Comparison of ENCODE assay signal across 23 cellular contexts in the genomic region with DNA sequence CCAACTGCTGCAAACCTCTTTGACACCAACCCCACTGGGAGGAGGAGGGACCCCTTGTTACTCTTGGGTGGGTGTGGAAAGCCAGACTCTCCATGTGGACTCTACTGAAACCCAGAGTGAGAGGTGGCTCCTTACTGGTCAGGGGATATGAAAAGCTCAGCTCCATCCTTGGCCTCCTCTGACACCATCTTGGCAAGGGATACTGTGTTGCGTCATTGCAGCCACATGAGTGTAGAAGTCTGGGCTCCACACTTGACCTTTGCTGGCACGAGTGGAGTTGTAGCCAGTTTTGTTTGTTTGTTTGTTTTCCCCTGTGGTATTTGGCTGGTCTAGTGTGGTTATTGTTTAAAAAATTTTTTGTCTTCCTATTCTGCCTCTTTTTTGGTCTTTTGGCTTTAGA.
DNase-seq lines count a peak whose midpoint lies in the region; ATAC-seq, FAIRE-seq and TF ChIP-seq lines count a peak whose summit lies in the region.
"Had no signal": no experiment of that assay in that cellular context is flagged by ENCODE, and none has a peak within 500 bp of the region (broad histone marks: within the 10 kb centered on the region; RNA-seq: fewer than 3 reads in every experiment).

No MANE protein-coding gene starts in this region.

- no peaks in the 10 kb centered on the region for H3F3A ChIP-seq in GM23338 (replicated peaks; ENCODE audit: low read depth)

- H3K4ac ChIP-seq in H1 (replicated peaks; ENCODE audit: insufficient read length, low read depth, low read length) = peak overlapping the region; percentile 72

- H2BK12ac ChIP-seq in H1 (ENCODE audit: low read depth, low read length) = no peak overlapping the region

- H3K4me3 ChIP-seq in GM23338 = no peak overlapping the region
- no peak overlapping the region for H3K4me3 ChIP-seq in H1 (ENCODE audit: extremely low read depth in 1 of 4, insufficient read depth in 2 of 4, low read depth in 3 of 4, low read length in 4 of 4)
- H3K4me3 ChIP-seq in right cardiac atrium (ENCODE audit: low read length) = no peak overlapping the region
- H3K4me3 ChIP-seq: HAP-1, sigmoid colon had no signal

- no peaks in the 10 kb centered on the region for H3K79me1 ChIP-seq in H1 (ENCODE audit: low read depth, low read length)

- peak overlapping the region; percentile 86 for H4K91ac ChIP-seq in H1 (replicated peaks; ENCODE audit: insufficient read length, low read length)

- H2BK5ac ChIP-seq in H1 (ENCODE audit: low read depth, low read length) = no peak overlapping the region

- DNase-seq in GM23338 (ENCODE audit: low spot score) = no peak
- DNase-seq in H1 (ENCODE audit: low read depth in 1 of 2, low spot score in 2 of 2) = no peak
- DNase-seq in right cardiac atrium = peak; percentile 65 to 81 (median 68)
- peak; percentile 63 for DNase-seq in renal cortical epithelial cell (ENCODE audit: low read depth)
- DNase-seq in activated CD4-positive, CD25-positive, alpha-beta regulatory T cell treated with anti-CD3 and anti-CD28 coated beads, Interleukin-2, amount 50 U/mL, for 72 hours = no peak
- DNase-seq in activated naive CD4-positive, alpha-beta T cell treated with anti-CD3 and anti-CD28 coated beads, Interleukin-2, amount 10 ng/mL, durations not matched to agents 7 days and 5 days = no peak
- DNase-seq: activated CD4-positive, alpha-beta memory T cell treated with anti-CD3 and anti-CD28 coated beads, Interleukin-2, amount 10 ng/mL, durations not matched to agents 7 days and 5 days; activated naive CD4-positive, alpha-beta T cell treated with anti-CD3 and anti-CD28 coated beads, Interleukin-2, amount 50 U/mL, for 16 hours; activated T-cell treated with anti-CD3 and anti-CD28 coated beads, Interleukin-2, amount 50 U/mL, for 1 hour; brain microvascular endothelial cell; MV-4-11; NCI-H2029; NCI-H510A treated with DMSO at 0.1 percent for 48 hours; sigmoid colon; stimulated activated CD4-positive, alpha-beta T cell treated with anti-CD3 and anti-CD28 coated beads, Interleukin-2, amount 100 ng/mL, for 24 hours had no signal

- FAIRE-seq in H1 (lab: Jason Lieb, UNC) = peak; percentile 28

- no peaks in the 10 kb centered on the region for H3K9me3 ChIP-seq in H1 (ENCODE audit: insufficient read depth in 2 of 2, low read depth in 1 of 2, low read length in 1 of 2)
- H3K9me3 ChIP-seq in right cardiac atrium (ENCODE audit: control insufficient read depth, low read length) = no peaks in the 10 kb centered on the region
- H3K9me3 ChIP-seq: HAP-1, sigmoid colon had no signal

- H3K56ac ChIP-seq in H1 (replicated peaks; ENCODE audit: insufficient read length, low read depth, low read length) = no peak overlapping the region

- peaks cover 30% of the 10 kb centered on the region for H3K4me1 Mint-ChIP-seq in GM23338
- no peaks in the 10 kb centered on the region for H3K4me1 Mint-ChIP-seq in activated naive CD4-positive, alpha-beta T cell treated with anti-CD3 and anti-CD28 coated beads, Interleukin-2, amount 10 ng/mL, durations not matched to agents 7 days and 5 days
- H3K4me1 Mint-ChIP-seq: activated CD4-positive, alpha-beta memory T cell treated with anti-CD3 and anti-CD28 coated beads, Interleukin-2, amount 10 ng/mL, durations not matched to agents 7 days and 5 days; B cell; IgD-negative memory B cell; mesothelial cell of epicardium had no signal

- H4K5ac ChIP-seq in H1 (ENCODE audit: insufficient read length, low read depth, low read length) = no peak overlapping the region

- H3K79me2 ChIP-seq in GM23338 (replicated peaks; ENCODE audit: insufficient read depth) = no peaks in the 10 kb centered on the region
- no peaks in the 10 kb centered on the region for H3K79me2 ChIP-seq in H1 (ENCODE audit: control insufficient read depth in 1 of 2, insufficient read depth in 2 of 2, low read length in 2 of 2)

- no peak overlapping the region for H3K27ac Mint-ChIP-seq in GM23338
- H3K27ac Mint-ChIP-seq in activated naive CD4-positive, alpha-beta T cell treated with anti-CD3 and anti-CD28 coated beads, Interleukin-2, amount 10 ng/mL, durations not matched to agents 7 days and 5 days = no peak overlapping the region
- H3K27ac Mint-ChIP-seq: activated CD4-positive, alpha-beta memory T cell treated with anti-CD3 and anti-CD28 coated beads, Interleukin-2, amount 10 ng/mL, durations not matched to agents 7 days and 5 days; B cell; IgD-negative memory B cell; mesothelial cell of epicardium; T-helper 1 cell treated with Interleukin-12 subunit alpha and Interleukin-12 subunit beta and Interleukin-4 antibody, amounts not matched to agents 30 μg/mL and 1 μg/mL, for 36 hours had no signal

- CTCF ChIA-PET in H1 (lab: Charles Lee; ENCODE audit: partially characterized antibody) = interaction anchor here (0.6 to 7.3 kb wide), 9 partner anchors 10 to 80 kb away, joined by 3 to 45 read pairs (median 9); no protein-coding TSS in a partner anchor
- CTCF ChIA-PET in activated naive CD4-positive, alpha-beta T cell treated with anti-CD3 and anti-CD28 coated beads, Interleukin-2, amount 10 ng/mL, durations not matched to agents 7 days and 5 days (lab: Charles Lee) = no interaction called here

- H2AK5ac ChIP-seq in H1 (ENCODE audit: low read depth, low read length) = no peak overlapping the region

- POLR2A ChIA-PET in H1 (lab: Charles Lee; ENCODE audit: partially characterized antibody) = no interaction called here

- peak overlapping the region; percentile 68 for H3K18ac ChIP-seq in H1 (ENCODE audit: extremely low read depth, low read length)

- peak overlapping the region; percentile 9 for H2BK120ac ChIP-seq in H1 (replicated peaks; ENCODE audit: low read depth, low read length)

- WGBS in H1 (ENCODE audit: extremely low coverage in 1 of 2, insufficient coverage in 1 of 2, insufficient read length in 1 of 2, insufficient replicate concordance in 2 of 2, low coverage in 1 of 2, low lambda C conversion rate in 2 of 2, missing lambda C conversion rate in 1 of 2), 2 experiments = 94% methylated on average over 2 of the region's 2 CpGs; no CpG with 5 or more reads in 1 of the 2 experiments
- 40% methylated on average over 2 of the region's 2 CpGs for WGBS in right cardiac atrium

- TF ChIP-seq RAD21 in H1 (IDR thresholded peaks at IDR 0.05 in 1 of 2, conservative IDR thresholded peaks at IDR 0.05 in 1 of 2; ENCODE audit: low read depth in 2 of 2, low read length in 2 of 2) = no peak

- H3K23me2 ChIP-seq in H1 (ENCODE audit: low read depth, low read length) = no peaks in the 10 kb centered on the region; the same call in 1 of the 2 replicates

- H2BK15ac ChIP-seq in H1 (ENCODE audit: low read length) = no peak overlapping the region

- H3K27me3 Mint-ChIP-seq in GM23338 (ENCODE audit: insufficient read depth, low read depth, poor library complexity) = no peaks in the 10 kb centered on the region
- no peaks in the 10 kb centered on the region for H3K27me3 Mint-ChIP-seq in activated naive CD4-positive, alpha-beta T cell treated with anti-CD3 and anti-CD28 coated beads, Interleukin-2, amount 10 ng/mL, durations not matched to agents 7 days and 5 days
- H3K27me3 Mint-ChIP-seq: activated CD4-positive, alpha-beta memory T cell treated with anti-CD3 and anti-CD28 coated beads, Interleukin-2, amount 10 ng/mL, durations not matched to agents 7 days and 5 days had no signal

- no peaks in the 10 kb centered on the region for H3K36me3 Mint-ChIP-seq in GM23338 (ENCODE audit: low read depth)
- no peaks in the 10 kb centered on the region for H3K36me3 Mint-ChIP-seq in activated naive CD4-positive, alpha-beta T cell treated with anti-CD3 and anti-CD28 coated beads, Interleukin-2, amount 10 ng/mL, durations not matched to agents 7 days and 5 days
- H3K36me3 Mint-ChIP-seq: IgD-negative memory B cell, mesothelial cell of epicardium had no signal

- TF ChIP-seq POLR2A in H1 (IDR thresholded peaks at IDR 0.05; ENCODE audit: control extremely low read depth in 1 of 2, low read depth in 2 of 2, low read length in 2 of 2) = no peak

- H4K20me1 ChIP-seq in GM23338 (replicated peaks; ENCODE audit: insufficient read depth) (no peaks in the 10 kb centered on the region), H1 (replicated peaks in 1 of 2; ENCODE audit: control insufficient read depth in 1 of 2, insufficient read depth in 2 of 2, low read length in 2 of 2) (no peaks in the 10 kb centered on the region)

- ATAC-seq in GM23338 (peak; percentile 38; the same call in 2 of the 3 replicates), right cardiac atrium (peak; percentile 58 to 88), GM21723 (IDR thresholded peaks at IDR 0.05; ENCODE audit: unreplicated experiment) (no peak), GM18517 (IDR thresholded peaks at IDR 0.05; ENCODE audit: unreplicated experiment) (no peak)

- H2AFZ ChIP-seq in GM23338 (peak overlapping the region; percentile 64), H1 (ENCODE audit: low read length) (peak overlapping the region; percentile 45; the same call in 1 of the 2 replicates)

- peak overlapping the region; percentile 54; the same call in 1 of the 2 replicates for H4K8ac ChIP-seq in H1 (ENCODE audit: extremely low read depth, insufficient read depth, low read length)

- H3K9ac ChIP-seq in H1 (replicated peaks in 1 of 4; ENCODE audit: extremely low read depth in 1 of 4, low read depth in 3 of 4, low read length in 3 of 4) = no peak overlapping the region

- no peak overlapping the region for H3K14ac ChIP-seq in H1 (ENCODE audit: insufficient read length)

- no peak overlapping the region for H2BK20ac ChIP-seq in H1 (ENCODE audit: low read length)

- no peaks in the 10 kb centered on the region for H3K9me3 Mint-ChIP-seq in GM23338
- no peaks in the 10 kb centered on the region for H3K9me3 Mint-ChIP-seq in activated naive CD4-positive, alpha-beta T cell treated with anti-CD3 and anti-CD28 coated beads, Interleukin-2, amount 10 ng/mL, durations not matched to agents 7 days and 5 days
- H3K9me3 Mint-ChIP-seq: activated CD4-positive, alpha-beta memory T cell treated with anti-CD3 and anti-CD28 coated beads, Interleukin-2, amount 10 ng/mL, durations not matched to agents 7 days and 5 days; IgD-negative memory B cell; T-helper 1 cell treated with Interleukin-12 subunit alpha and Interleukin-12 subunit beta and Interleukin-4 antibody, amounts not matched to agents 30 μg/mL and 1 μg/mL, for 36 hours had no signal

- H3K23ac ChIP-seq in H1 (ENCODE audit: insufficient read length) = no peak overlapping the region

- no peak overlapping the region for H3K4me2 ChIP-seq in GM23338
- no peak overlapping the region for H3K4me2 ChIP-seq in H1 (ENCODE audit: insufficient read depth in 1 of 2, low read depth in 2 of 2, low read length in 2 of 2)

- TF ChIP-seq CTCF in GM23338 (conservative IDR thresholded peaks at IDR 0.05; ENCODE audit: low read depth in 2 of 2) (no peak), H1 (IDR thresholded peaks at IDR 0.05; ENCODE audit: control extremely low read depth in 1 of 3, insufficient read depth in 1 of 3, low read depth in 1 of 3, low read length in 3 of 3) (no peak)

- H3K9me2 ChIP-seq in GM23338 (ENCODE audit: insufficient read depth) = no peaks in the 10 kb centered on the region

- TF ChIP-seq EP300 in H1 (IDR thresholded peaks at IDR 0.05; ENCODE audit: borderline replicate concordance in 1 of 2, low read depth in 2 of 2, low read length in 2 of 2) = no peak

- H3K4me1 ChIP-seq in GM23338 (ENCODE audit: insufficient read depth) = peaks cover 9% of the 10 kb centered on the region; the same call in 1 of the 2 replicates
- H3K4me1 ChIP-seq in H1 (replicated peaks in 1 of 4; ENCODE audit: control insufficient read depth in 3 of 4, insufficient read depth in 4 of 4, low read length in 3 of 4) = peaks cover 0 to 6% (median 2%) of the 10 kb centered on the region in 4 experiments; a peak in 4 of 7 replicates
- H3K4me1 ChIP-seq in right cardiac atrium (ENCODE audit: control insufficient read depth, insufficient read depth, low read length) = no peaks in the 10 kb centered on the region
- H3K4me1 ChIP-seq: HAP-1, sigmoid colon had no signal

- intact Hi-C loops in right cardiac atrium (cut with DNase I) = no loop called here

- no peak overlapping the region for H3K4me3 Mint-ChIP-seq in GM23338
- no peak overlapping the region for H3K4me3 Mint-ChIP-seq in activated naive CD4-positive, alpha-beta T cell treated with anti-CD3 and anti-CD28 coated beads, Interleukin-2, amount 10 ng/mL, durations not matched to agents 7 days and 5 days
- H3K4me3 Mint-ChIP-seq: activated CD4-positive, alpha-beta memory T cell treated with anti-CD3 and anti-CD28 coated beads, Interleukin-2, amount 10 ng/mL, durations not matched to agents 7 days and 5 days; B cell; IgD-negative memory B cell; mesothelial cell of epicardium; T-helper 1 cell treated with Interleukin-12 subunit alpha and Interleukin-12 subunit beta and Interleukin-4 antibody, amounts not matched to agents 30 μg/mL and 1 μg/mL, for 36 hours had no signal

- H3K27me3 ChIP-seq in GM23338 (ENCODE audit: insufficient read depth) = no peaks in the 10 kb centered on the region
- H3K27me3 ChIP-seq in H1 (replicated peaks in 1 of 4; ENCODE audit: control insufficient read depth in 3 of 4, extremely low read depth in 1 of 4, insufficient read depth in 3 of 4, low read length in 3 of 4) = no peaks in the 10 kb centered on the region
- no peaks in the 10 kb centered on the region for H3K27me3 ChIP-seq in right cardiac atrium (ENCODE audit: control insufficient read depth, insufficient read depth)
- H3K27me3 ChIP-seq: brain microvascular endothelial cell, sigmoid colon had no signal

- H3K36me3 ChIP-seq in GM23338 (ENCODE audit: insufficient read depth) (no peaks in the 10 kb centered on the region), H1 (ENCODE audit: control insufficient read depth in 2 of 4, insufficient read depth in 4 of 4, low read length in 3 of 4) (no peaks in the 10 kb centered on the region)
- H3K36me3 ChIP-seq: brain microvascular endothelial cell, HAP-1, sigmoid colon had no signal

- H3K27ac ChIP-seq in GM23338 (ENCODE audit: low read depth) (no peak overlapping the region), H1 (ENCODE audit: low read depth, low read length) (no peak overlapping the region), right cardiac atrium (ENCODE audit: low read length) (no peak overlapping the region)
- H3K27ac ChIP-seq: brain microvascular endothelial cell, epithelial cell of prostate, sigmoid colon had no signal

Comparison
In these comparisons a context has a peak if more than half of its experiments do, and no peak if none do; other contexts are left out.
1. ATAC-seq: peak in GM23338 (single experiment) and right cardiac atrium (2 of 2); none in GM21723 (single experiment) and GM18517 (single experiment).
2. DNase-seq: peak in right cardiac atrium (3 of 3) and renal cortical epithelial cell (single experiment); none in GM23338 (single experiment), H1 (0 of 2), activated CD4-positive, CD25-positive, alpha-beta regulatory T cell treated with anti-CD3 and anti-CD28 coated beads, Interleukin-2, amount 50 U/mL, for 72 hours (single experiment) and activated naive CD4-positive, alpha-beta T cell treated with anti-CD3 and anti-CD28 coated beads, Interleukin-2, amount 10 ng/mL, durations not matched to agents 7 days and 5 days (single experiment).